32 cellular contexts compared by ENCODE assay signal in the genomic region with DNA sequence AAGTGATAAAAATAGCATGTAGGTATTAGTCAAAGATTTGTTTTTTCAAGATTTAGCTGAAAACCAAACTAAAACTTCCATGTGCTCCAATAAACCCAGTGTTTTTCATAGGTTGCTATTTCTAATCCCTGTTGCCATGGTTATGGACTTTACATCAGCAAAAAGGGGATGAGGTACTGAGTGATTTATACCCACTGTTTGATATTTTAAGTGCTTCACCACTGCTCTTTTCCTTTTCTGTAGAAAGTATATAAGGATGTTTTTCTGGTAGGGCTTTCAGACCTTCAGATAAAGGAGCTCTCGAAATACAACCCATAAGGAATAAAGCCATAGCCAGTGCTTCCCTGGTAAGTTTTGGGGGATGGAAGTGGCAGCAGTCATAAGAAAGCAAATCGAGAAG. TPM values are rescaled to one million over a fixed set of nuclear protein-coding genes. Genes with fewer than 3 reads are reported as not detected.
DNase-seq lines count a peak whose midpoint lies in the region; ATAC-seq and TF ChIP-seq lines count a peak whose summit lies in the region.
"Had no signal": no experiment of that assay in that cellular context is flagged by ENCODE, and none has a peak within 500 bp of the region (broad histone marks: within the 10 kb centered on the region; RNA-seq: fewer than 3 reads in every experiment).

OTOGL (plus strand) TSS at position 279 of the 400 bp plus-strand sequence. CDS start 109,895 bp downstream, outside the sequence.

- intact Hi-C loops in esophagus muscularis mucosa (cut with DNase I) (no loop called here), prostate gland (cut with DNase I) (no loop called here)

- TF ChIP-seq EP300 in esophagus muscularis mucosa (IDR thresholded peaks at IDR 0.05): no peak

- no peak for TF ChIP-seq CTCF in HEK293 (tag by site-specific recombination; IDR thresholded peaks at IDR 0.05)
- no peak for TF ChIP-seq CTCF in esophagus muscularis mucosa (IDR thresholded peaks at IDR 0.05)
- no peak for TF ChIP-seq CTCF in osteocyte (IDR thresholded peaks at IDR 0.05)
- no peak for TF ChIP-seq CTCF in prostate gland (IDR thresholded peaks at IDR 0.05)

- no peaks in the 10 kb centered on the region for H3K27me3 Mint-ChIP-seq in osteocyte (ENCODE audit: unreplicated experiment)
- H3K27me3 Mint-ChIP-seq in activated CD8-positive, alpha-beta memory T cell treated with anti-CD3 and anti-CD28 coated beads, Interleukin-2, amount 10 ng/mL, durations not matched to agents 7 days and 5 days: no peaks in the 10 kb centered on the region
- H3K27me3 Mint-ChIP-seq: activated naive CD8-positive, alpha-beta T cell treated with anti-CD3 and anti-CD28 coated beads for 36 hours had no signal

- H3K4me3 ChIP-seq in HEK293 (ENCODE audit: low read depth, low read length): no peak within 1 kb of the TSS
- H3K4me3 ChIP-seq in esophagus muscularis mucosa: peak within 1 kb of the TSS in 1 of 4 donors; percentile 7
- no peak within 1 kb of the TSS for H3K4me3 ChIP-seq in prostate gland
- H3K4me3 ChIP-seq: BLaER1 treated with 17β-estradiol and CSF1 and Interleukin-3, amounts not matched to agents 10 nM and 100 nM; gastrocnemius medialis; lower lobe of right lung; spleen had no signal

- H3K4me3 Mint-ChIP-seq in osteocyte (ENCODE audit: unreplicated experiment): no peak within 1 kb of the TSS
- no peak within 1 kb of the TSS for H3K4me3 Mint-ChIP-seq in activated CD8-positive, alpha-beta memory T cell treated with anti-CD3 and anti-CD28 coated beads, Interleukin-2, amount 10 ng/mL, durations not matched to agents 7 days and 5 days
- H3K4me3 Mint-ChIP-seq: activated naive CD8-positive, alpha-beta T cell treated with anti-CD3 and anti-CD28 coated beads for 36 hours; stimulated activated effector memory CD8-positive, alpha-beta T cell treated with anti-CD3 and anti-CD28 coated beads, Interleukin-12 subunit alpha, Interleukin-12 subunit beta, amount 100 ng/mL, for 72 hours; WTC11 had no signal

- H3K9me3 ChIP-seq in HEK293 (ENCODE audit: control insufficient read depth, insufficient read depth, low read depth, low read length) (no peaks in the 10 kb centered on the region), esophagus muscularis mucosa (no peaks in the 10 kb centered on the region), prostate gland (no peaks in the 10 kb centered on the region)
- H3K9me3 ChIP-seq: BLaER1 treated with 17β-estradiol and CSF1 and Interleukin-3, amounts not matched to agents 10 nM and 100 nM; gastrocnemius medialis; lower lobe of right lung; spleen had no signal

- POLR2A ChIA-PET in HEK293 (lab: Yijun Ruan, JAX): no interaction called here

- H3K27ac Mint-ChIP-seq in osteocyte (ENCODE audit: unreplicated experiment): peak within 1 kb of the TSS; percentile 61
- H3K27ac Mint-ChIP-seq in activated CD8-positive, alpha-beta memory T cell treated with anti-CD3 and anti-CD28 coated beads, Interleukin-2, amount 10 ng/mL, durations not matched to agents 7 days and 5 days: no peak within 1 kb of the TSS
- H3K27ac Mint-ChIP-seq: activated naive CD8-positive, alpha-beta T cell treated with anti-CD3 and anti-CD28 coated beads for 36 hours; activated T-helper 2 cell treated with anti-CD3 and anti-CD28 coated beads, Interferon-gamma antibody, Interleukin-2, Interleukin-4, amounts not matched to agents 10 μg/mL and 5 μg/mL and 100 μg/mL, durations not matched to agents 14 hours and 24 hours and 36 hours; stimulated activated effector memory CD8-positive, alpha-beta T cell treated with anti-CD3 and anti-CD28 coated beads, Interleukin-12 subunit alpha, Interleukin-12 subunit beta, amount 100 ng/mL, for 72 hours; WTC11 had no signal

- H3K36me3 Mint-ChIP-seq in osteocyte (ENCODE audit: unreplicated experiment): no peaks in the 10 kb centered on the region
- H3K36me3 Mint-ChIP-seq in activated CD8-positive, alpha-beta memory T cell treated with anti-CD3 and anti-CD28 coated beads, Interleukin-2, amount 10 ng/mL, durations not matched to agents 7 days and 5 days: no peaks in the 10 kb centered on the region
- H3K36me3 Mint-ChIP-seq: activated naive CD8-positive, alpha-beta T cell treated with anti-CD3 and anti-CD28 coated beads for 36 hours; stimulated activated effector memory CD8-positive, alpha-beta T cell treated with anti-CD3 and anti-CD28 coated beads, Interleukin-12 subunit alpha, Interleukin-12 subunit beta, amount 100 ng/mL, for 72 hours; WTC11 had no signal

- peaks cover 9% of the 10 kb centered on the region for H3K4me1 Mint-ChIP-seq in osteocyte (ENCODE audit: unreplicated experiment)
- no peaks in the 10 kb centered on the region for H3K4me1 Mint-ChIP-seq in activated CD8-positive, alpha-beta memory T cell treated with anti-CD3 and anti-CD28 coated beads, Interleukin-2, amount 10 ng/mL, durations not matched to agents 7 days and 5 days
- H3K4me1 Mint-ChIP-seq: activated naive CD8-positive, alpha-beta T cell treated with anti-CD3 and anti-CD28 coated beads for 36 hours; stimulated activated effector memory CD8-positive, alpha-beta T cell treated with anti-CD3 and anti-CD28 coated beads, Interleukin-12 subunit alpha, Interleukin-12 subunit beta, amount 100 ng/mL, for 72 hours; WTC11 had no signal

- DNase-seq in NCI-H2227 treated with DMSO at 0.1 percent for 48 hours (lab: John Stamatoyannopoulos, UW) (peak; percentile 32), esophagus muscularis mucosa (ENCODE audit: extremely low spot score) (no peak), osteocyte (ENCODE audit: extremely low spot score, unreplicated experiment) (no peak), mesenteric fat pad (ENCODE audit: low spot score) (no peak), prostate gland (ENCODE audit: low spot score) (no peak)
- DNase-seq in activated CD8-positive, alpha-beta memory T cell treated with anti-CD3 and anti-CD28 coated beads, Interleukin-2, amount 10 ng/mL, durations not matched to agents 7 days and 5 days: no peak
- DNase-seq: activated CD4-positive, alpha-beta T cell treated with anti-CD3 and anti-CD28 coated beads, Interleukin-2, amount 50 U/mL, for 1 hour; activated CD8-positive, alpha-beta memory T cell treated with anti-CD3 and anti-CD28 coated beads, Interleukin-2, amount 50 U/mL, for 4 hours; activated naive CD8-positive, alpha-beta T cell treated with anti-CD3 and anti-CD28 coated beads for 36 hours; COR-L47; DND-41; effector memory CD4-positive, alpha-beta T cell; gastrocnemius medialis; GOT3; Kasumi-1; lower lobe of right lung; NCI-H1092; NCI-H2029; NCI-H446; NCI-H82; retina; spleen; stimulated activated CD4-positive, alpha-beta T cell treated with anti-CD3 and anti-CD28 coated beads, Interleukin-2, amount 100 ng/mL, for 48 hours; substantia nigra; T1000 had no signal

- CTCF ChIA-PET in HEK293 (lab: Yijun Ruan, JAX): interaction anchor here (0.6 to 1.3 kb wide), 3 partner anchors 53 to 926 kb away, joined by 3 to 7 read pairs (median 5); no protein-coding TSS in a partner anchor
- CTCF ChIA-PET in activated CD8-positive, alpha-beta memory T cell treated with anti-CD3 and anti-CD28 coated beads, Interleukin-2, amount 10 ng/mL, durations not matched to agents 7 days and 5 days (lab: Charles Lee): no interaction called here

- H3K9me3 Mint-ChIP-seq in osteocyte (ENCODE audit: unreplicated experiment): no peaks in the 10 kb centered on the region
- H3K9me3 Mint-ChIP-seq in activated CD8-positive, alpha-beta memory T cell treated with anti-CD3 and anti-CD28 coated beads, Interleukin-2, amount 10 ng/mL, durations not matched to agents 7 days and 5 days (ENCODE audit: low read depth): no peaks in the 10 kb centered on the region
- H3K9me3 Mint-ChIP-seq: activated naive CD8-positive, alpha-beta T cell treated with anti-CD3 and anti-CD28 coated beads for 36 hours; activated T-helper 2 cell treated with anti-CD3 and anti-CD28 coated beads, Interferon-gamma antibody, Interleukin-2, Interleukin-4, amounts not matched to agents 10 μg/mL and 5 μg/mL and 100 μg/mL, durations not matched to agents 14 hours and 24 hours and 36 hours; stimulated activated effector memory CD8-positive, alpha-beta T cell treated with anti-CD3 and anti-CD28 coated beads, Interleukin-12 subunit alpha, Interleukin-12 subunit beta, amount 100 ng/mL, for 72 hours; WTC11 had no signal

- no peak for TF ChIP-seq POLR2A in esophagus muscularis mucosa (IDR thresholded peaks at IDR 0.05; ENCODE audit: low read depth)
- TF ChIP-seq POLR2A in prostate gland (IDR thresholded peaks at IDR 0.05): no peak

- no peak for ATAC-seq in activated CD8-positive, alpha-beta memory T cell treated with anti-CD3 and anti-CD28 coated beads, Interleukin-2, amount 10 ng/mL, durations not matched to agents 7 days and 5 days
- ATAC-seq: esophagus mucosa; gastrocnemius medialis; lower lobe of right lung; stimulated activated effector memory CD8-positive, alpha-beta T cell treated with anti-CD3 and anti-CD28 coated beads, Interleukin-12 subunit alpha, Interleukin-12 subunit beta, amount 100 ng/mL, for 72 hours; WTC11 had no signal

- WGBS in esophagus muscularis mucosa: 63% methylated on average over 2 of the region's 2 CpGs
- WGBS in prostate gland: 71% methylated on average over 2 of the region's 2 CpGs

- H3K27me3 ChIP-seq in esophagus muscularis mucosa (no peaks in the 10 kb centered on the region), prostate gland (replicated peaks; ENCODE audit: insufficient read depth) (no peaks in the 10 kb centered on the region)
- H3K27me3 ChIP-seq: BLaER1 treated with 17β-estradiol and CSF1 and Interleukin-3, amounts not matched to agents 10 nM and 100 nM; gastrocnemius medialis; spleen had no signal

- no peak within 1 kb of the TSS for H3K27ac ChIP-seq in HEK293 (ENCODE audit: extremely low read depth, low read depth, low read length)
- peak within 1 kb of the TSS; percentile 5 to 53 (median 36) for H3K27ac ChIP-seq in esophagus muscularis mucosa (replicated peaks in 1 of 4)
- H3K27ac ChIP-seq in prostate gland: no peak within 1 kb of the TSS
- H3K27ac ChIP-seq: BLaER1 treated with 17β-estradiol and CSF1 and Interleukin-3, amounts not matched to agents 10 nM and 100 nM; gastrocnemius medialis; lower lobe of right lung; spleen had no signal

- H3K36me3 ChIP-seq in HEK293 (ENCODE audit: control insufficient read depth in 2 of 2, insufficient read depth in 1 of 2, low read length in 2 of 2) (no peaks in the 10 kb centered on the region), esophagus muscularis mucosa (no peaks in the 10 kb centered on the region), prostate gland (no peaks in the 10 kb centered on the region)
- H3K36me3 ChIP-seq: BLaER1 treated with 17β-estradiol and CSF1 and Interleukin-3, amounts not matched to agents 10 nM and 100 nM; gastrocnemius medialis; lower lobe of right lung; spleen had no signal

- H3K4me1 ChIP-seq in HEK293 (ENCODE audit: control insufficient read depth, insufficient read depth, low read length) (0 out of 2 replicates have a peak, but pooled peaks cover 2% of the 10 kb centered on the region), esophagus muscularis mucosa (peaks cover 0 to 19% (median 12%) of the 10 kb centered on the region in 4 donors), prostate gland (replicated peaks) (no peaks in the 10 kb centered on the region)
- H3K4me1 ChIP-seq: BLaER1 treated with 17β-estradiol and CSF1 and Interleukin-3, amounts not matched to agents 10 nM and 100 nM; gastrocnemius medialis; lower lobe of right lung; spleen had no signal

RNA-seq across cellular contexts. Expression of gene OTOGL, which starts in this region (rescaled TPM):
- total RNA-seq in esophagus muscularis mucosa (1 to 10 TPM in 3 of 4 donors, under 1 TPM in 1; 0.83 to 2.0 (median 1.6) TPM), osteocyte (0.19 and 0.21 TPM in 2 replicates), mesenteric fat pad (not detected), prostate gland (under 1 TPM; 0.59 to 0.74 TPM)
- total RNA-seq in activated CD8-positive, alpha-beta memory T cell treated with anti-CD3 and anti-CD28 coated beads, Interleukin-2, amount 10 ng/mL, durations not matched to agents 7 days and 5 days: not detected
- total RNA-seq: activated naive CD8-positive, alpha-beta T cell treated with anti-CD3 and anti-CD28 coated beads for 36 hours; OCI-LY7 had no signal

Comparison
In these comparisons a context has a peak if more than half of its experiments do, and no peak if none do; other contexts are left out.
1. H3K27ac ChIP-seq: peak in esophagus muscularis mucosa (4 of 4); none in HEK293 (single experiment) and prostate gland (0 of 2).